Comparison of ENCODE assay signal across 21 cellular contexts in genomic region chr2:48457227-48457626, GRCh38.
"Had no signal": no experiment of that assay in that cellular context is flagged by ENCODE, and none has a peak within 500 bp of the region (broad histone marks: within the 10 kb centered on the region; RNA-seq: fewer than 3 reads in every experiment).

No MANE protein-coding gene starts in this region.

- ATAC-seq: activated CD4-positive, alpha-beta T cell treated with anti-CD3 and anti-CD28 coated beads for 36 hours; activated CD8-positive, alpha-beta memory T cell treated with anti-CD3 and anti-CD28 coated beads, Interleukin-2, amount 10 ng/mL, durations not matched to agents 7 days and 5 days; activated CD8-positive, alpha-beta T cell treated with anti-CD3 and anti-CD28 coated beads, Interleukin-2, amount 10 ng/mL, durations not matched to agents 7 days and 5 days; effector memory CD8-positive, alpha-beta T cell; left cardiac atrium; left ventricle myocardium superior; sciatic nerve; stimulated activated effector memory CD8-positive, alpha-beta T cell treated with anti-CD3 and anti-CD28 coated beads, Interleukin-12 subunit alpha, Interleukin-12 subunit beta, amount 100 ng/mL, for 72 hours; stimulated activated naive CD8-positive, alpha-beta T cell treated with anti-CD3 and anti-CD28 coated beads, Interleukin-15, amount 100 ng/mL, for 72 hours had no signal

- DNase-seq: activated CD4-positive, alpha-beta T cell treated with anti-CD3 and anti-CD28 coated beads for 36 hours; activated CD4-positive, CD25-positive, alpha-beta regulatory T cell; activated CD8-positive, alpha-beta memory T cell treated with anti-CD3 and anti-CD28 coated beads, Interleukin-2, amount 10 ng/mL, durations not matched to agents 7 days and 5 days; activated CD8-positive, alpha-beta T cell treated with anti-CD3 and anti-CD28 coated beads, Interleukin-2, amount 10 ng/mL, durations not matched to agents 7 days and 5 days; activated T-cell treated with anti-CD3 and anti-CD28 coated beads, Interleukin-2, amount 50 U/mL, for 48 hours; effector memory CD8-positive, alpha-beta T cell; left cardiac atrium; left ventricle myocardium superior; naive B cell; nephron progenitor cell; ovary; retina; stimulated activated CD4-positive, alpha-beta T cell treated with anti-CD3 and anti-CD28 coated beads, Interleukin-12 subunit alpha, Interleukin-12 subunit beta, amount 100 ng/mL, for 4 hours; stimulated activated CD4-positive, alpha-beta T cell treated with anti-CD3 and anti-CD28 coated beads, Interleukin-4, amount 100 ng/mL, for 1 hour; stimulated activated naive CD8-positive, alpha-beta T cell treated with anti-CD3 and anti-CD28 coated beads, Interleukin-15, amount 100 ng/mL, for 72 hours; T-helper 2 cell had no signal

- FAIRE-seq: bronchial epithelial cell, endothelial cell of umbilical vein, islet of Langerhans had no signal
